9 cellular contexts compared by ENCODE assay signal in the genomic region with DNA sequence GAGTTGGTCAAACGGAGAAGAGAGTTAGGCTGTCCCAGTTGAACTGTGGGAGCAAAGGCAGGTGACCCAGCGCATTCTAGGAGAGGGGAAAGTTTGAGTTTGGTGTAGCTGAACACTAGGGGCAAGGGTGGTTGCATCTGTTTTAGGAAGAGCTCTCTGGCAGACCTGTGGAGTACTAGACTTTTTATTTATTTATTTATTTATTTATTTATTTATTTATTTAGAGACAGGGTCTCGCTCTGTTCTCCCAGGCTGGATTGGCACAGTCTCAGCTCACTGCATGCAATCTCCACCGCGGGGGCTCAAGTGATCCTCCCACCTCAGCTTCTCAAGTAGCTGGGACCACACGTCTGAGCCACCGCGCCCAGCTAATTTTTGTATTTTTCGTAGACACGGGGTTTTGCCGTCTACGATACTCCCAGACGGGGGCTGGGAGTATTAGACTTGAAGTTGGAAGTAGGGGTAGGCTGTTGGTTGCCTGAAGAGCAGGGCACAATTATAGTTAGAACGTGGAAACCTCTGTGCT. TPM values are rescaled to one million over a fixed set of nuclear protein-coding genes. Genes with fewer than 3 reads are reported as not detected.
A peak's percentile ranks its signal among the peaks of the same experiment; 100 is the strongest.
DNase-seq lines count a peak whose midpoint lies in the region; ATAC-seq and TF ChIP-seq lines count a peak whose summit lies in the region.
"Had no signal": no experiment of that assay in that cellular context is flagged by ENCODE, and none has a peak within 500 bp of the region (broad histone marks: within the 10 kb centered on the region; RNA-seq: fewer than 3 reads in every experiment).

No MANE protein-coding gene starts in this region.

- H3K79me2 ChIP-seq in OCI-LY3 (ENCODE audit: low read length), result peaks cover 29% of the 10 kb centered on the region

- POLR2A ChIA-PET in CD8-positive, alpha-beta T cell (lab: Charles Lee), result no interaction called here

- peak overlapping the region; percentile 48; the same call in 1 of the 2 replicates for H3K9ac ChIP-seq in OCI-LY3 (ENCODE audit: low read length)

- DNase-seq in CD8-positive, alpha-beta T cell, result no peak
- no peak for DNase-seq in endothelial cell (ENCODE audit: low spot score)
- DNase-seq in prostate gland (ENCODE audit: low spot score), result no peak
- DNase-seq in cerebellum (ENCODE audit: low spot score), result no peak
- DNase-seq in UCSD-AML1 (lab: John Stamatoyannopoulos, UW; ENCODE audit: unreplicated experiment), result no peak
- DNase-seq in foreskin melanocyte, result no peak
- DNase-seq: NCI-H524 treated with DMSO at 0.1 percent for 48 hours had no signal

- no peaks in the 10 kb centered on the region for H4K20me1 ChIP-seq in OCI-LY3 (ENCODE audit: insufficient read depth, low read length)

- H3K27me3 ChIP-seq in CD8-positive, alpha-beta T cell (ENCODE audit: insufficient read depth, low read length), result no peaks in the 10 kb centered on the region
- H3K27me3 ChIP-seq in OCI-LY3 (ENCODE audit: low read depth, low read length), result no peaks in the 10 kb centered on the region
- H3K27me3 ChIP-seq in prostate gland (replicated peaks; ENCODE audit: insufficient read depth), result no peaks in the 10 kb centered on the region

- H3K4me3 Mint-ChIP-seq in CD8-positive, alpha-beta T cell, result peak overlapping the region; percentile 81
- peak overlapping the region; percentile 81 for H3K4me3 Mint-ChIP-seq in endothelial cell (ENCODE audit: unreplicated experiment)

- no peak overlapping the region for H2AFZ ChIP-seq in OCI-LY3 (ENCODE audit: low read depth, low read length)

- intact Hi-C loops in CD8-positive, alpha-beta T cell (cut with DNase I, micrococcal nuclease), result loop anchor here in 1 of 2 experiments (1.0 to 10.0 kb wide), 4 partner anchors 59 to 1135 kb away; partner anchors contain the start of gene INTS4
- intact Hi-C loops in prostate gland (cut with DNase I), result loop anchor here (5.0 kb wide), 1 partner anchor 52 kb away; no protein-coding TSS in a partner anchor

- H3K4me1 ChIP-seq in CD8-positive, alpha-beta T cell (ENCODE audit: insufficient read depth, low read length), result peaks cover 21% of the 10 kb centered on the region
- peaks cover 56% of the 10 kb centered on the region for H3K4me1 ChIP-seq in OCI-LY3 (ENCODE audit: low read length)
- H3K4me1 ChIP-seq in prostate gland (replicated peaks), result peaks cover 6% of the 10 kb centered on the region

- H3K4me1 Mint-ChIP-seq in CD8-positive, alpha-beta T cell (ENCODE audit: low read depth), result peaks cover 31% of the 10 kb centered on the region
- peaks cover 20% of the 10 kb centered on the region for H3K4me1 Mint-ChIP-seq in endothelial cell (ENCODE audit: unreplicated experiment)

- no peak overlapping the region for H3K27ac Mint-ChIP-seq in CD8-positive, alpha-beta T cell
- peak overlapping the region; percentile 93 for H3K27ac Mint-ChIP-seq in endothelial cell (ENCODE audit: unreplicated experiment)

- 94% methylated on average over 14 of the region's 14 CpGs for WGBS in prostate gland

- no peak for TF ChIP-seq CTCF in CD8-positive, alpha-beta T cell (IDR thresholded peaks at IDR 0.05)
- TF ChIP-seq CTCF in OCI-LY3 (IDR thresholded peaks at IDR 0.05; ENCODE audit: low read depth, low read length), result no peak
- no peak for TF ChIP-seq CTCF in endothelial cell (IDR thresholded peaks at IDR 0.05; ENCODE audit: unreplicated experiment)
- no peak for TF ChIP-seq CTCF in prostate gland (IDR thresholded peaks at IDR 0.05)

- CTCF ChIA-PET in CD8-positive, alpha-beta T cell (lab: Charles Lee), result interaction anchor here (0.6 to 0.7 kb wide), 2 partner anchors 55 to 805 kb away, joined by 3 to 7 read pairs; no protein-coding TSS in a partner anchor

- peak overlapping the region; percentile 63 for H3K4me3 ChIP-seq in CD8-positive, alpha-beta T cell (ENCODE audit: low read depth, low read length)
- H3K4me3 ChIP-seq in OCI-LY3 (ENCODE audit: low read length), result peak overlapping the region; percentile 74
- H3K4me3 ChIP-seq in prostate gland, result no peak overlapping the region

- H3K4me2 ChIP-seq in OCI-LY3 (ENCODE audit: low read length), result peak overlapping the region; percentile 70

- no peaks in the 10 kb centered on the region for H3K9me3 ChIP-seq in CD8-positive, alpha-beta T cell (ENCODE audit: low read length)
- H3K9me3 ChIP-seq in OCI-LY3 (ENCODE audit: insufficient read depth, low read length), result no peaks in the 10 kb centered on the region
- no peaks in the 10 kb centered on the region for H3K9me3 ChIP-seq in prostate gland

- H3K27ac ChIP-seq in CD8-positive, alpha-beta T cell (ENCODE audit: low read depth, low read length), result peak overlapping the region; percentile 15
- peak overlapping the region; percentile 30; the same call in 1 of the 2 replicates for H3K27ac ChIP-seq in OCI-LY3 (ENCODE audit: low read length)
- H3K27ac ChIP-seq in prostate gland, result peak overlapping the region; percentile 76 to 88

- H3K36me3 Mint-ChIP-seq in CD8-positive, alpha-beta T cell, result peaks cover 3% of the 10 kb centered on the region
- no peaks in the 10 kb centered on the region for H3K36me3 Mint-ChIP-seq in endothelial cell (ENCODE audit: low read depth, unreplicated experiment)

- no peaks in the 10 kb centered on the region for H3K27me3 Mint-ChIP-seq in CD8-positive, alpha-beta T cell (ENCODE audit: low read depth)
- H3K27me3 Mint-ChIP-seq in endothelial cell (ENCODE audit: unreplicated experiment), result peaks cover 6% of the 10 kb centered on the region

- no peaks in the 10 kb centered on the region for H3K36me3 ChIP-seq in CD8-positive, alpha-beta T cell (ENCODE audit: insufficient read depth, low read length)
- H3K36me3 ChIP-seq in OCI-LY3 (replicated peaks; ENCODE audit: low read depth, low read length), result peaks cover 4% of the 10 kb centered on the region
- no peaks in the 10 kb centered on the region for H3K36me3 ChIP-seq in prostate gland

- no peak for TF ChIP-seq POLR2A in prostate gland (IDR thresholded peaks at IDR 0.05)

- H3K9me3 Mint-ChIP-seq in CD8-positive, alpha-beta T cell, result no peaks in the 10 kb centered on the region
- no peaks in the 10 kb centered on the region for H3K9me3 Mint-ChIP-seq in endothelial cell (ENCODE audit: unreplicated experiment)

- no peak for ATAC-seq in CD8-positive, alpha-beta T cell
- no peak for ATAC-seq in GM21717 (IDR thresholded peaks at IDR 0.05; ENCODE audit: unreplicated experiment)

RNA-seq across cellular contexts. Expression of gene ACER3, which starts 0.9 kb away (rescaled TPM):
- total RNA-seq in CD8-positive, alpha-beta T cell, result 1 to 10 TPM; 5.0 to 5.8 TPM
- total RNA-seq in endothelial cell (ENCODE audit: unreplicated experiment) (17.3 TPM), prostate gland (10 to 100 TPM; 11.3 to 11.9 TPM), cerebellum (16.0 TPM)

Comparison
In these comparisons a context has a peak if more than half of its experiments do, and no peak if none do; other contexts are left out.
1. H3K27ac ChIP-seq: peak in every context shown above with its lines; median percentile 82 in prostate gland; 30 in OCI-LY3; 15 in CD8-positive, alpha-beta T cell.
2. H3K4me3 ChIP-seq: peak in CD8-positive, alpha-beta T cell (single experiment) and OCI-LY3 (single experiment); none in prostate gland (0 of 2).